In genomic region chr14:54312166-54312801, GRCh38 we compare ENCODE assay signal across 9 cellular contexts.
DNase-seq lines count a peak whose midpoint lies in the region; ATAC-seq, FAIRE-seq and TF ChIP-seq lines count a peak whose summit lies in the region.
"Had no signal": no experiment of that assay in that cellular context is flagged by ENCODE, and none has a peak within 500 bp of the region (broad histone marks: within the 10 kb centered on the region; RNA-seq: fewer than 3 reads in every experiment).

No MANE protein-coding gene starts in this region.

- ATAC-seq in esophagus mucosa (peak; percentile 88), right lobe of liver (no peak), HG02852 (IDR thresholded peaks at IDR 0.05; ENCODE audit: unreplicated experiment) (no peak)

- peak overlapping the region; percentile 57 for H3K4me2 ChIP-seq in PC-9

- no peak for TF ChIP-seq POLR2A in right lobe of liver (IDR thresholded peaks at IDR 0.05)

- no TSS peak for BruUV-seq in PC-9 (replicated peaks; lab: Mats Ljungman, UMichigan)

- intact Hi-C loops in PC-9 (cut with micrococcal nuclease; ENCODE audit: unreplicated experiment) (loop anchor here (1.0 to 5.0 kb wide), 4 partner anchors 45 to 205 kb away; no protein-coding TSS in a partner anchor), right lobe of liver (cut with DNase I) (no loop called here)

- POLR2A ChIA-PET in PC-9 (lab: Charles Lee; ENCODE audit: unreplicated experiment), result interaction anchor here (0.6 to 0.8 kb wide), 6 partner anchors 45 to 381 kb away, joined by 3 to 8 read pairs (median 4); no protein-coding TSS in a partner anchor

- H3K79me2 ChIP-seq in PC-9 (ENCODE audit: low read depth), result no peaks in the 10 kb centered on the region

- H2AFZ ChIP-seq in PC-9, result no peak overlapping the region

- H3K9me2 ChIP-seq in PC-9 (ENCODE audit: insufficient read depth), result no peaks in the 10 kb centered on the region

- H3F3A ChIP-seq in PC-9 (ENCODE audit: insufficient read depth, low read depth), result peaks cover 30% of the 10 kb centered on the region; the same call in 1 of the 2 replicates

- 38% methylated on average over 1 of the region's 3 CpGs for WGBS in right lobe of liver (ENCODE audit: insufficient coverage, low coverage, low lambda C conversion rate, missing lambda C conversion rate)

- H4K20me1 ChIP-seq in PC-9 (ENCODE audit: insufficient read depth), result no peaks in the 10 kb centered on the region

- H3K4me3 ChIP-seq in PC-9, result no peak overlapping the region; the same call in 1 of the 2 replicates
- H3K4me3 ChIP-seq in right lobe of liver, result no peak overlapping the region
- no peak overlapping the region for H3K4me3 ChIP-seq in coronary artery
- H3K4me3 ChIP-seq: cardiac muscle cell had no signal

- H3K9me3 ChIP-seq in PC-9 (ENCODE audit: insufficient read depth, low read depth), result no peaks in the 10 kb centered on the region; the same call in 1 of the 2 replicates
- no peaks in the 10 kb centered on the region for H3K9me3 ChIP-seq in right lobe of liver

- H3K4me1 ChIP-seq in PC-9 (replicated peaks; ENCODE audit: insufficient read depth) (peaks cover 35% of the 10 kb centered on the region), right lobe of liver (no peaks in the 10 kb centered on the region)

- H3K36me3 ChIP-seq in PC-9 (ENCODE audit: low read depth) (no peaks in the 10 kb centered on the region), right lobe of liver (no peaks in the 10 kb centered on the region)
- H3K36me3 ChIP-seq: cardiac muscle cell had no signal

- peak; percentile 95 for DNase-seq in ELF-1 (ENCODE audit: low read depth, low spot score)
- peak; percentile 91 to 97 for DNase-seq in PC-9
- peak; percentile 85 for DNase-seq in pulmonary artery endothelial cell (ENCODE audit: low read depth, low spot score)
- DNase-seq in right lobe of liver, result no peak
- no peak for DNase-seq in coronary artery (ENCODE audit: low spot score)
- DNase-seq in frontal cortex (ENCODE audit: low spot score in 2 of 2), result no peak

- TF ChIP-seq CTCF in PC-9 (conservative IDR thresholded peaks at IDR 0.05), result no peak
- TF ChIP-seq CTCF in right lobe of liver (IDR thresholded peaks at IDR 0.05), result no peak
- TF ChIP-seq CTCF in coronary artery (IDR thresholded peaks at IDR 0.05), result no peak

- H3K27me3 ChIP-seq in PC-9 (ENCODE audit: insufficient read depth, low read depth) (no peaks in the 10 kb centered on the region), right lobe of liver (no peaks in the 10 kb centered on the region)
- H3K27me3 ChIP-seq: cardiac muscle cell had no signal

- CTCF ChIA-PET in PC-9 (lab: Charles Lee), result interaction anchor here (1.1 kb wide), 1 partner anchor 60 kb away, joined by 8 read pairs; no protein-coding TSS in a partner anchor

- H3K27ac ChIP-seq in PC-9 (peak overlapping the region; percentile 75), right lobe of liver (no peak overlapping the region), coronary artery (no peak overlapping the region)
- H3K27ac ChIP-seq: cardiac muscle cell had no signal

- no peak for FAIRE-seq in frontal cortex (lab: Jason Lieb, UNC)

Comparison
In these comparisons a context has a peak if more than half of its experiments do, and no peak if none do; other contexts are left out.
1. DNase-seq: peak in ELF-1 (single experiment), PC-9 (2 of 2) and pulmonary artery endothelial cell (single experiment); none in right lobe of liver (0 of 3), coronary artery (single experiment) and frontal cortex (0 of 2).